9 cellular contexts compared by ENCODE assay signal in genomic region chr12:116924558-116925453, GRCh38. TPM values are rescaled to one million over a fixed set of nuclear protein-coding genes. Genes with fewer than 3 reads are reported as not detected.
A peak's percentile ranks its signal among the peaks of the same experiment; 100 is the strongest.
DNase-seq lines count a peak whose midpoint lies in the region; ATAC-seq lines count a peak whose summit lies in the region.
"Had no signal": no experiment of that assay in that cellular context is flagged by ENCODE, and none has a peak within 500 bp of the region (broad histone marks: within the 10 kb centered on the region; RNA-seq: fewer than 3 reads in every experiment).

No MANE protein-coding gene starts in this region.

- intact Hi-C loops in posterior vena cava (cut with DNase I) = loop anchor here in 1 of 2 donors (5.0 kb wide), 2 partner anchors 653 to 748 kb away; no protein-coding TSS in a partner anchor

- no peak overlapping the region for H3K4me3 ChIP-seq in ACC112 (ENCODE audit: low read depth, low read length)

- no peaks in the 10 kb centered on the region for H3K36me3 ChIP-seq in ACC112 (ENCODE audit: insufficient read depth, low read length)

- H3K27ac ChIP-seq in ACC112 (ENCODE audit: low read depth, low read length) = peak overlapping the region; percentile 15

- H3K79me2 ChIP-seq in ACC112 (ENCODE audit: control insufficient read depth, insufficient read depth, low read length, unreplicated experiment) = peaks cover 22% of the 10 kb centered on the region

- DNase-seq in T-helper 22 cell (ENCODE audit: low read depth) (peak; percentile 53), dermis blood vessel endothelial cell (peak; percentile 82), posterior vena cava (ENCODE audit: low spot score) (no peak), globus pallidus (ENCODE audit: low spot score) (no peak)
- peak; percentile 32 to 50 for DNase-seq in stimulated activated CD8-positive, alpha-beta memory T cell treated with anti-CD3 and anti-CD28 coated beads, Interleukin-15, amount 100 ng/mL, for 48 hours (ENCODE audit: low read depth in 2 of 2)

- H3K27me3 ChIP-seq in ACC112 (ENCODE audit: insufficient read depth, low read length) = no peaks in the 10 kb centered on the region

- H3K4me1 ChIP-seq in ACC112 (ENCODE audit: control insufficient read depth, insufficient read depth, low read length, unreplicated experiment) = peaks cover 21% of the 10 kb centered on the region

- ATAC-seq in GM19395 (IDR thresholded peaks at IDR 0.05; ENCODE audit: unreplicated experiment) = peak; percentile 81
- peak; percentile 88 for ATAC-seq in HG03354 (IDR thresholded peaks at IDR 0.05; ENCODE audit: poor library complexity, severe bottlenecking, unreplicated experiment)

- H2AFZ ChIP-seq in ACC112 (ENCODE audit: low read length, unreplicated experiment) = no peak overlapping the region

RNA-seq across cellular contexts. Expression of gene FBXW8, which starts 14.1 kb away (rescaled TPM):
- 15.5 and 16.0 TPM in 2 replicates for total RNA-seq in dermis blood vessel endothelial cell
- total RNA-seq in posterior vena cava = 10 to 100 TPM; 13.3 to 14.7 TPM

RNA-seq across cellular contexts. Expression of gene HRK, which starts 43.6 kb away (rescaled TPM):
- total RNA-seq in dermis blood vessel endothelial cell = not detected in 2 replicates
- not detected for total RNA-seq in posterior vena cava
- total RNA-seq: epithelial cell of proximal tubule had no signal

Comparison
In these comparisons a context has a peak if more than half of its experiments do, and no peak if none do; other contexts are left out.
1. DNase-seq: peak in T-helper 22 cell (single experiment), dermis blood vessel endothelial cell (single experiment) and stimulated activated CD8-positive, alpha-beta memory T cell treated with anti-CD3 and anti-CD28 coated beads, Interleukin-15, amount 100 ng/mL, for 48 hours (2 of 2); none in posterior vena cava (single experiment) and globus pallidus (single experiment).